ENCODE assay signal across 4 cellular contexts in the genomic region with DNA sequence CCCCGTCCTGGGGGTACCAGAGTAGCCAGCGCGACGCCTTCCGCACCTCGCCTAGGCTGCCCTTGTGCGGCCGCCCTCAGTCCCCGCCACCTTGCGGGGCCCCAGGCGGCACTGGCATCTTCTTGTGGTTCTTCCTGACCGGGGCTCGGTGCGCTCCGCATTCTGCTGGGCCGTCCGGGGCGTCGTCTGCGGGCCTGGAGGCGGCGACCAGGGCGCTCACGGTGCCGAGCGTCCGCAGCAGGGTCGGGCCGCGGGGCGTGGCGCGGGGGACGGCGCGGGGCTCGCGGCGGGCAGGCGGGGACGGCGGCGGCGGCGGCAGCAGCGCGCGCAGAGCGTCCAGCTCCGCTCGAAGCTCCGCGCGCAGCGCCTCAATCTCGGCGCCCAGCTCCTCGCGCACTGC. TPM values are rescaled to one million over a fixed set of nuclear protein-coding genes. Genes with fewer than 3 reads are reported as not detected.
"Had no signal": no experiment of that assay in that cellular context is flagged by ENCODE, and none has a peak within 500 bp of the region (broad histone marks: within the 10 kb centered on the region; RNA-seq: fewer than 3 reads in every experiment).

No MANE protein-coding gene starts in this region.

RNA-seq across cellular contexts. Expression of gene RIMBP3B, which starts 23.0 kb away (rescaled TPM):
- total RNA-seq: omental fat pad, prostate gland, stomach, vagina had no signal
